ENCODE assay signal across 10 cellular contexts in genomic region chr1:243726792-243727502, GRCh38.
DNase-seq lines count a peak whose midpoint lies in the region; ATAC-seq, FAIRE-seq and TF ChIP-seq lines count a peak whose summit lies in the region.
"Had no signal": no experiment of that assay in that cellular context is flagged by ENCODE, and none has a peak within 500 bp of the region (broad histone marks: within the 10 kb centered on the region; RNA-seq: fewer than 3 reads in every experiment).

No MANE protein-coding gene starts in this region.

- peak; percentile 40 for FAIRE-seq in GM12892 (lab: Jason Lieb, UNC)
- FAIRE-seq: small intestine had no signal

- H3K27ac ChIP-seq in CD4-positive, alpha-beta T cell (ENCODE audit: low read depth, low read length): no peak overlapping the region

- peaks cover 66% of the 10 kb centered on the region for H3K4me1 Mint-ChIP-seq in WTC11
- H3K4me1 Mint-ChIP-seq in CD4-positive, alpha-beta T cell (ENCODE audit: low read depth): peaks cover 47% of the 10 kb centered on the region

- intact Hi-C loops in CD4-positive, alpha-beta T cell (cut with DNase I, micrococcal nuclease): no loop called here

- peak; percentile 10 for ATAC-seq in GM21390 (IDR thresholded peaks at IDR 0.05; ENCODE audit: unreplicated experiment)
- ATAC-seq in HG02981 (IDR thresholded peaks at IDR 0.05; ENCODE audit: unreplicated experiment): peak; percentile 6
- no peak; the same call in 1 of the 2 replicates for ATAC-seq in WTC11
- no peak for ATAC-seq in CD4-positive, alpha-beta T cell (ENCODE audit: poor library complexity)

- H3K36me3 ChIP-seq in H7 (replicated peaks; ENCODE audit: control insufficient read depth, insufficient read depth, low read length): no peaks in the 10 kb centered on the region

- peaks cover 5% of the 10 kb centered on the region for H3K9me3 Mint-ChIP-seq in WTC11
- H3K9me3 Mint-ChIP-seq in CD4-positive, alpha-beta T cell: no peaks in the 10 kb centered on the region

- H3K4me3 ChIP-seq in H7 (ENCODE audit: insufficient read depth, low read depth, low read length): no peak overlapping the region

- no peaks in the 10 kb centered on the region for H3K9me3 ChIP-seq in CD4-positive, alpha-beta T cell (ENCODE audit: control insufficient read depth, low read length)

- in situ Hi-C loops in ACHN (cut with HindIII; ENCODE audit: low pct_ligation_motif_present, low pct_unique_long_range_greater_than_20kb, low sequenced_read_pairs): no loop called here

- H3K4me3 Mint-ChIP-seq in WTC11: no peak overlapping the region
- no peak overlapping the region for H3K4me3 Mint-ChIP-seq in CD4-positive, alpha-beta T cell

- no peaks in the 10 kb centered on the region for H3K27me3 ChIP-seq in CD4-positive, alpha-beta T cell (ENCODE audit: control insufficient read depth, insufficient read depth, low read length)
- H3K27me3 ChIP-seq in H7 (ENCODE audit: control insufficient read depth, insufficient read depth, low read length): no peaks in the 10 kb centered on the region

- H3K36me3 Mint-ChIP-seq in WTC11: peaks cover 4% of the 10 kb centered on the region; the same call in 1 of the 2 replicates
- H3K36me3 Mint-ChIP-seq in CD4-positive, alpha-beta T cell (ENCODE audit: low read depth): peaks cover 17% of the 10 kb centered on the region

- H3K27me3 Mint-ChIP-seq in WTC11 (ENCODE audit: low read depth): no peaks in the 10 kb centered on the region
- no peaks in the 10 kb centered on the region for H3K27me3 Mint-ChIP-seq in CD4-positive, alpha-beta T cell

- POLR2A ChIA-PET in WTC11 (lab: Charles Lee): no interaction called here
- POLR2A ChIA-PET in CD4-positive, alpha-beta T cell (lab: Charles Lee): no interaction called here

- TF ChIP-seq CTCF in WTC11 (IDR thresholded peaks at IDR 0.05): no peak
- no peak for TF ChIP-seq CTCF in CD4-positive, alpha-beta T cell (IDR thresholded peaks at IDR 0.05)

- no peak for DNase-seq in GM12892 (ENCODE audit: insufficient read length)
- no peak for DNase-seq in WTC11 (ENCODE audit: low spot score)
- DNase-seq in ACHN: no peak
- DNase-seq in CD4-positive, alpha-beta T cell: no peak
- no peak for DNase-seq in NCI-H510A (lab: John Stamatoyannopoulos, UW)
- no peak for DNase-seq in H7
- DNase-seq: activated CD8-positive, alpha-beta memory T cell treated with anti-CD3 and anti-CD28 coated beads, Interleukin-2, amount 50 U/mL, for 4 hours; small intestine had no signal

- CTCF ChIA-PET in WTC11 (lab: Charles Lee): no interaction called here
- CTCF ChIA-PET in CD4-positive, alpha-beta T cell (lab: Charles Lee): no interaction called here

- no peak for TF ChIP-seq POLR2A in GM12892 (IDR thresholded peaks at IDR 0.05; ENCODE audit: low read depth, low read length)

- H3K27ac Mint-ChIP-seq in WTC11: no peak overlapping the region
- no peak overlapping the region for H3K27ac Mint-ChIP-seq in CD4-positive, alpha-beta T cell

TF ChIP-seq in WTC11, 78 proteins besides CTCF, POLR2A, EP300 and RAD21:
- 0 out of 2 replicates have a peak, but pooled peaks have one; percentile 21 for TF ChIP-seq GTF2I (CRISPR knock-in tag; conservative IDR thresholded peaks at IDR 0.05)
- no peak for TF ChIP-seq ERG (CRISPR knock-in tag; IDR thresholded peaks at IDR 0.05)
- no peak for TF ChIP-seq SMAD3 (CRISPR knock-in tag; IDR thresholded peaks at IDR 0.05; ENCODE audit: borderline replicate concordance)
- no peak for TF ChIP-seq ZNF281 (CRISPR knock-in tag; IDR thresholded peaks at IDR 0.05)
- no peak for TF ChIP-seq ZNF317 (CRISPR knock-in tag; IDR thresholded peaks at IDR 0.05; ENCODE audit: borderline replicate concordance, low read depth)
- peak; percentile 99 for TF ChIP-seq ZNF121 (CRISPR knock-in tag; IDR thresholded peaks at IDR 0.05)

Comparison
In these comparisons a context has a peak if more than half of its experiments do, and no peak if none do; other contexts are left out.
1. ATAC-seq: peak in GM21390 (single experiment) and HG02981 (single experiment); none in WTC11 (single experiment) and CD4-positive, alpha-beta T cell (single experiment).